Comparison of ENCODE assay signal across 31 cellular contexts in the genomic region with DNA sequence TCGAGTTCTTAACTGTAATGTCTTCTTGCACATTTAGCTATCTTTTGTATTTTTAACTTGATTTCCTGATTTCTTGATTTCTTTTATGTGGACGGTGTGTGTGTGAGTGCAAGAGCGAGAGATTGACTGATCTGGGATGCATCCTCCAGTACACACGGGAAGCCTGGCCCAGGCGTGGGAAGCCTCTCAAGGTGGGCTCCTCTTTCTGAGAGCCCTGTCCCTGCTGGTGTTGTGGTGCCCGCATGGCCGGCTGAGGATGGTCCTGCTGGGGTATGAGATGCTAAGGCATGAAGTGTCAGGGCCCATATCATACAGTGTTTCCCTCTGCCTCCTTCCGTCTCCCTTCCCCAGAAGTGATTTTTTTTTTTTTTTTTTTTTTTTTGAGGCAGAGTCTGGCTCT.
"Had no signal": no experiment of that assay in that cellular context is flagged by ENCODE, and none has a peak within 500 bp of the region (broad histone marks: within the 10 kb centered on the region; RNA-seq: fewer than 3 reads in every experiment).

No MANE protein-coding gene starts in this region.

- H3K36me3 ChIP-seq: adrenal gland, brain microvascular endothelial cell, breast epithelium had no signal

- H3K27me3 ChIP-seq: adrenal gland, body of pancreas, brain microvascular endothelial cell had no signal

- FAIRE-seq: astrocyte, TTC549 had no signal

- H3K4me3 ChIP-seq: adrenal gland, body of pancreas, breast epithelium had no signal

- H3K4me1 ChIP-seq: adrenal gland, body of pancreas, breast epithelium had no signal

- H3K27ac ChIP-seq: adrenal gland, body of pancreas, brain microvascular endothelial cell, breast epithelium, VCaP had no signal

- DNase-seq: activated B cell treated with CpG ODN at 0.5 μM for 24 hours; activated CD4-positive, alpha-beta memory T cell treated with anti-CD3 and anti-CD28 coated beads for 36 hours; activated CD4-positive, alpha-beta T cell treated with anti-CD3 and anti-CD28 coated beads for 4 hours; activated CD4-positive, alpha-beta T cell treated with anti-CD3 and anti-CD28 coated beads, Interleukin-2, amount 10 ng/mL, durations not matched to agents 24 days and 14 days; activated CD4-positive, alpha-beta T cell treated with anti-CD3 and anti-CD28 coated beads, Interleukin-2, amount 50 U/mL, for 1 hour; activated CD4-positive, alpha-beta T cell treated with anti-CD3 and anti-CD28 coated beads, Interleukin-2, amount 50 U/mL, for 4 hours; activated CD4-positive, CD25-positive, alpha-beta regulatory T cell treated with anti-CD3 and anti-CD28 coated beads, Interleukin-2, amount 50 U/mL, for 72 hours; activated CD8-positive, alpha-beta memory T cell treated with anti-CD3 and anti-CD28 coated beads, Interleukin-2, amount 50 U/mL, for 4 hours; activated CD8-positive, alpha-beta T cell treated with anti-CD3 and anti-CD28 coated beads for 36 hours; activated gamma-delta T cell treated with Interleukin-2 at 50 U/mL for 16 hours; activated naive CD4-positive, alpha-beta T cell; activated naive CD4-positive, alpha-beta T cell treated with anti-CD3 and anti-CD28 coated beads for 36 hours; activated naive CD4-positive, alpha-beta T cell treated with anti-CD3 and anti-CD28 coated beads, Interleukin-2, amount 50 U/mL, for 16 hours; activated naive CD8-positive, alpha-beta T cell treated with anti-CD3 and anti-CD28 coated beads for 36 hours; activated T-cell treated with anti-CD3 and anti-CD28 coated beads for 4 hours; activated T-cell treated with anti-CD3 and anti-CD28 coated beads, Interleukin-2, amount 50 U/mL, for 1 hour; activated T-cell treated with anti-CD3 and anti-CD28 coated beads, Interleukin-2, amount 50 U/mL, for 4 hours; activated T-cell treated with anti-CD3 and anti-CD28 coated beads, Interleukin-2, amount 50 U/mL, for 72 hours; adrenal gland; amniotic stem cell; aorta; body of pancreas; brain microvascular endothelial cell; central memory CD4-positive, alpha-beta T cell; T-helper 1 cell; T-helper 2 cell; T-helper 9 cell had no signal

- H3K9me3 ChIP-seq: adrenal gland, body of pancreas, breast epithelium had no signal
